Comparison of ENCODE assay signal across 9 cellular contexts in the genomic region with DNA sequence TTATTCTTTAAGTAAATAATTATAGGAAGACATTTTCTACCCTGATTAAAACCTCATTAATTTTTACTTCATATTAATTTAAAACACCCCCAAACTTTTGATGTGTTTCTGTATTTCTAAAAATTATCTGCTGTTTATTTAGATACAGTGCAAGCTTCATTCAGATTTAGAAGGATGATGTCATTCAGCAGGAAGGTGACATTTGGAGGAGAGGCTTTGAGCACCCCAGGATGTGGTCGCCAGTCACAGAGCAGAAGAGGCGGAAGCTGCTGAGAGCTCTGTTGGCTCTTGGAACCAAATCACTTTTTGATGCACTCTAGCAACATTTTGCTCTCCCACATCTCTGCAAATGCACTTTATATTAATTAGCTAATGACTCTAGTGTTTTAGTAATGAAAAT.
DNase-seq lines count a peak whose midpoint lies in the region; ATAC-seq, FAIRE-seq and TF ChIP-seq lines count a peak whose summit lies in the region.
"Had no signal": no experiment of that assay in that cellular context is flagged by ENCODE, and none has a peak within 500 bp of the region (broad histone marks: within the 10 kb centered on the region; RNA-seq: fewer than 3 reads in every experiment).

No MANE protein-coding gene starts in this region.

- intact Hi-C loops in HepG2 (cut with micrococcal nuclease; ENCODE audit: unreplicated experiment): no loop called here
- intact Hi-C loops in breast epithelium (cut with DNase I; ENCODE audit: low total_unique reads): no loop called here

- H3K4me3 ChIP-seq in HepG2 (replicated peaks in 1 of 3; ENCODE audit: insufficient read depth in 1 of 3, low read depth in 2 of 3, low read length in 3 of 3) (no peak overlapping the region), breast epithelium (no peak overlapping the region)

- H3K27ac ChIP-seq in HepG2 (ENCODE audit: extremely low read length, insufficient read depth, low read length) (no peak overlapping the region), breast epithelium (no peak overlapping the region)
- H3K27ac ChIP-seq: 22Rv1 had no signal

- TF ChIP-seq RAD21 in HepG2 (CRISPR knock-in tag; IDR thresholded peaks at IDR 0.05): no peak

- POLR2A ChIA-PET in HepG2 (lab: Yijun Ruan, JAX): no interaction called here

- H4K20me1 ChIP-seq in HepG2 (ENCODE audit: insufficient read depth, low read length): no peaks in the 10 kb centered on the region

- H3K9ac ChIP-seq in HepG2 (ENCODE audit: insufficient read depth, low read depth, low read length): no peak overlapping the region

- H2AFZ ChIP-seq in HepG2 (ENCODE audit: low read length): no peak overlapping the region

- H3K36me3 ChIP-seq in HepG2 (replicated peaks in 1 of 2; ENCODE audit: control insufficient read depth in 1 of 2, insufficient read depth in 2 of 2, low read length in 2 of 2) (no peaks in the 10 kb centered on the region), breast epithelium (no peaks in the 10 kb centered on the region)

- TF ChIP-seq POLR2A in HepG2 (IDR thresholded peaks at IDR 0.05; ENCODE audit: insufficient read depth in 1 of 2, low read depth in 2 of 2, low read length in 2 of 2) (no peak), breast epithelium (IDR thresholded peaks at IDR 0.05) (no peak)

- ATAC-seq in HG03025 (IDR thresholded peaks at IDR 0.05; ENCODE audit: low FRiP score, unreplicated experiment): peak; percentile 75
- no peak for ATAC-seq in HepG2

- H3K79me2 ChIP-seq in HepG2 (ENCODE audit: insufficient read depth, low read length): no peaks in the 10 kb centered on the region

- DNase-seq in DMS 273 (lab: John Stamatoyannopoulos, UW; ENCODE audit: unreplicated experiment): peak; percentile 28
- DNase-seq in DMS 273 treated with DMSO at 0.1 percent for 48 hours (lab: John Stamatoyannopoulos, UW): no peak
- peak; percentile 7 to 13 for DNase-seq in activated CD4-positive, alpha-beta T cell treated with anti-CD3 and anti-CD28 coated beads, Interleukin-2, amount 50 U/mL, for 48 hours
- DNase-seq in HepG2 (ENCODE audit: low spot score): no peak
- DNase-seq in breast epithelium (ENCODE audit: low spot score in 2 of 2): no peak
- DNase-seq in NOMO-1 treated with DMSO at 0.1 percent for 48 hours (lab: John Stamatoyannopoulos, UW; ENCODE audit: unreplicated experiment): no peak
- no peak for DNase-seq in NCI-H226

- in situ Hi-C loops in HepG2 (cut with HindIII; ENCODE audit: extremely low pct_ligation_motif_present, low pct_unique_long_range_greater_than_20kb): no loop called here

- BruUV-seq in HepG2 (replicated peaks; lab: Mats Ljungman, UMichigan): no TSS peak

- H3K9me3 ChIP-seq in HepG2 (ENCODE audit: low read length) (no peaks in the 10 kb centered on the region), breast epithelium (no peaks in the 10 kb centered on the region)

- H3K4me1 ChIP-seq in HepG2 (ENCODE audit: insufficient read depth, low read length) (no peaks in the 10 kb centered on the region), breast epithelium (no peaks in the 10 kb centered on the region)

- TF ChIP-seq CTCF in HepG2 (CRISPR knock-in tag; IDR thresholded peaks at IDR 0.05) (no peak), breast epithelium (IDR thresholded peaks at IDR 0.05) (no peak)

- FAIRE-seq in HepG2 (lab: Jason Lieb, UNC): no peak

- WGBS in HepG2 (ENCODE audit: low lambda C conversion rate): 0% methylated on average over 2 of the region's 2 CpGs

- H3K4me2 ChIP-seq in HepG2 (ENCODE audit: low read depth, low read length): no peak overlapping the region

- TF ChIP-seq EP300 in HepG2 (IDR thresholded peaks at IDR 0.05; ENCODE audit: low read depth in 2 of 2, low read length in 2 of 2) (no peak), HepG2 (CRISPR knock-in tag; IDR thresholded peaks at IDR 0.05; ENCODE audit: borderline replicate concordance) (no peak)

- CTCF ChIA-PET in HepG2 (lab: Yijun Ruan, JAX; ENCODE audit: low intra/inter-chr PET ratio, low total read pairs): no interaction called here

- H3K27me3 ChIP-seq in HepG2 (ENCODE audit: control insufficient read depth in 1 of 2, insufficient read depth in 2 of 2, low read length in 2 of 2) (no peaks in the 10 kb centered on the region), breast epithelium (no peaks in the 10 kb centered on the region)

TF ChIP-seq in HepG2, 621 proteins besides CTCF, POLR2A, EP300 and RAD21:
- TF ChIP-seq ATF7 (IDR thresholded peaks at IDR 0.05) (0 out of 2 replicates have a peak, but pooled peaks have one; percentile 19), ATF7 (CRISPR knock-in tag; IDR thresholded peaks at IDR 0.05) (no peak), PLRG1 (conservative IDR thresholded peaks at IDR 0.05) (no peak)
TF ChIP-seq in HepG2: peak in this region for 1.

Comparison
In these comparisons a context has a peak if more than half of its experiments do, and no peak if none do; other contexts are left out.
1. DNase-seq: peak in DMS 273 (single experiment) and activated CD4-positive, alpha-beta T cell treated with anti-CD3 and anti-CD28 coated beads, Interleukin-2, amount 50 U/mL, for 48 hours (2 of 2); none in DMS 273 treated with DMSO at 0.1 percent for 48 hours (single experiment), HepG2 (single experiment), breast epithelium (0 of 2), NOMO-1 treated with DMSO at 0.1 percent for 48 hours (single experiment) and NCI-H226 (single experiment).